ENCODE assay signal across 12 cellular contexts in genomic region chr18:54880706-54881105, GRCh38. TPM values are rescaled to one million over a fixed set of nuclear protein-coding genes. Genes with fewer than 3 reads are reported as not detected.
DNase-seq lines count a peak whose midpoint lies in the region; ATAC-seq, FAIRE-seq and TF ChIP-seq lines count a peak whose summit lies in the region.
"Had no signal": no experiment of that assay in that cellular context is flagged by ENCODE, and none has a peak within 500 bp of the region (broad histone marks: within the 10 kb centered on the region; RNA-seq: fewer than 3 reads in every experiment).

No MANE protein-coding gene starts in this region.

- H2AFZ ChIP-seq in ACC112 (ENCODE audit: low read length, unreplicated experiment) (no peak overlapping the region), keratinocyte (ENCODE audit: control insufficient read depth, low read length) (no peak overlapping the region)

- dilution Hi-C loops in keratinocyte (cut with MboI; ENCODE audit: extremely low pct_ligation_motif_present, low sequenced_read_pairs) = no loop called here

- H3K27me3 ChIP-seq in ACC112 (ENCODE audit: insufficient read depth, low read length) = no peaks in the 10 kb centered on the region
- H3K27me3 ChIP-seq in body of pancreas = no peaks in the 10 kb centered on the region
- no peaks in the 10 kb centered on the region for H3K27me3 ChIP-seq in keratinocyte (ENCODE audit: control insufficient read depth, extremely low read depth, insufficient read depth, low read length)
- H3K27me3 ChIP-seq: upper lobe of left lung had no signal

- intact Hi-C loops in body of pancreas (cut with DNase I) (no loop called here), sciatic nerve (cut with DNase I) (no loop called here)

- TF ChIP-seq POLR2A in body of pancreas (IDR thresholded peaks at IDR 0.05) = no peak

- FAIRE-seq in keratinocyte (lab: Jason Lieb, UNC) = peak; percentile 90

- no peaks in the 10 kb centered on the region for H4K20me1 ChIP-seq in keratinocyte (ENCODE audit: control insufficient read depth, extremely low read depth, insufficient read depth, low read length)

- H3K9me1 ChIP-seq in keratinocyte (ENCODE audit: control insufficient read depth, extremely low read depth, insufficient read depth, low read length) = no peaks in the 10 kb centered on the region

- no peaks in the 10 kb centered on the region for H3K9me3 Mint-ChIP-seq in stimulated activated naive CD8-positive, alpha-beta T cell treated with anti-CD3 and anti-CD28 coated beads, Interleukin-15, amount 100 ng/mL, for 72 hours

- H3K36me3 ChIP-seq in ACC112 (ENCODE audit: insufficient read depth, low read length) (peaks cover 40% of the 10 kb centered on the region), body of pancreas (replicated peaks in 1 of 2; ENCODE audit: insufficient read depth in 1 of 2, low read depth in 2 of 2) (no peaks in the 10 kb centered on the region), keratinocyte (ENCODE audit: control insufficient read depth in 2 of 2, extremely low read depth in 1 of 2, insufficient read depth in 2 of 2, low read length in 2 of 2) (peaks cover 0 to 2% of the 10 kb centered on the region in 2 experiments)
- H3K36me3 ChIP-seq: upper lobe of left lung had no signal

- ATAC-seq in body of pancreas = peak; percentile 21
- no peak for ATAC-seq in sciatic nerve
- no peak for ATAC-seq in stimulated activated naive CD8-positive, alpha-beta T cell treated with anti-CD3 and anti-CD28 coated beads, Interleukin-15, amount 100 ng/mL, for 72 hours

- H3K4me1 ChIP-seq in ACC112 (ENCODE audit: control insufficient read depth, insufficient read depth, low read length, unreplicated experiment) = peaks cover 13% of the 10 kb centered on the region
- H3K4me1 ChIP-seq in body of pancreas = peaks cover 4% of the 10 kb centered on the region
- H3K4me1 ChIP-seq in keratinocyte (ENCODE audit: control insufficient read depth, extremely low read depth, insufficient read depth, low read length) = peaks cover 16% of the 10 kb centered on the region

- no peaks in the 10 kb centered on the region for H3K27me3 Mint-ChIP-seq in stimulated activated naive CD8-positive, alpha-beta T cell treated with anti-CD3 and anti-CD28 coated beads, Interleukin-15, amount 100 ng/mL, for 72 hours

- no peaks in the 10 kb centered on the region for H3K79me2 ChIP-seq in ACC112 (ENCODE audit: control insufficient read depth, insufficient read depth, low read length, unreplicated experiment)
- no peaks in the 10 kb centered on the region for H3K79me2 ChIP-seq in keratinocyte (ENCODE audit: control insufficient read depth, insufficient read depth, low read length)

- H3K4me3 Mint-ChIP-seq in stimulated activated naive CD8-positive, alpha-beta T cell treated with anti-CD3 and anti-CD28 coated beads, Interleukin-15, amount 100 ng/mL, for 72 hours = no peak overlapping the region

- 90 to 95% methylated on average over 1 of the region's 1 CpG for WGBS in body of pancreas, 2 donors

- H3K9me3 ChIP-seq in body of pancreas = no peaks in the 10 kb centered on the region
- no peaks in the 10 kb centered on the region for H3K9me3 ChIP-seq in keratinocyte (ENCODE audit: control insufficient read depth, low read depth, low read length)
- H3K9me3 ChIP-seq: upper lobe of left lung had no signal

- TF ChIP-seq CTCF in body of pancreas (IDR thresholded peaks at IDR 0.05) (no peak), keratinocyte (optimal IDR thresholded peaks at IDR 0.05 in 1 of 3, IDR thresholded peaks at IDR 0.05 in 1 of 3, conservative IDR thresholded peaks at IDR 0.05 in 1 of 3; ENCODE audit: extremely low read depth in 1 of 3, insufficient read depth in 2 of 3, low read length in 3 of 3) (no peak)

- no peaks in the 10 kb centered on the region for H3K4me1 Mint-ChIP-seq in stimulated activated naive CD8-positive, alpha-beta T cell treated with anti-CD3 and anti-CD28 coated beads, Interleukin-15, amount 100 ng/mL, for 72 hours

- H3K27ac ChIP-seq in ACC112 (ENCODE audit: low read depth, low read length) = peak overlapping the region; percentile 22; the same call in 1 of the 2 replicates
- no peak overlapping the region for H3K27ac ChIP-seq in body of pancreas
- peak overlapping the region; percentile 65 for H3K27ac ChIP-seq in keratinocyte (ENCODE audit: control insufficient read depth, insufficient read depth, low read length)
- H3K27ac ChIP-seq: upper lobe of left lung had no signal

- peak overlapping the region; percentile 34 for H3K4me2 ChIP-seq in keratinocyte (ENCODE audit: control insufficient read depth, extremely low read depth, insufficient read depth, low read depth, low read length)

- H3K27ac Mint-ChIP-seq in stimulated activated naive CD8-positive, alpha-beta T cell treated with anti-CD3 and anti-CD28 coated beads, Interleukin-15, amount 100 ng/mL, for 72 hours = no peak overlapping the region

- no peak overlapping the region for H3K4me3 ChIP-seq in ACC112 (ENCODE audit: low read depth, low read length)
- H3K4me3 ChIP-seq in body of pancreas = no peak overlapping the region
- no peak overlapping the region for H3K4me3 ChIP-seq in keratinocyte (ENCODE audit: control insufficient read depth in 2 of 3, extremely low read depth in 1 of 3, insufficient read depth in 2 of 3, low read depth in 1 of 3, low read length in 3 of 3)
- H3K4me3 ChIP-seq: upper lobe of left lung had no signal

- DNase-seq in HT1080 (ENCODE audit: low read depth) = peak; percentile 72
- DNase-seq in body of pancreas = no peak
- peak; percentile 68 for DNase-seq in keratinocyte (ENCODE audit: low read depth, low spot score)
- no peak for DNase-seq in NCI-H2081 treated with DMSO at 0.1 percent for 48 hours (lab: John Stamatoyannopoulos, UW)
- no peak for DNase-seq in NCI-H1694 (lab: John Stamatoyannopoulos, UW)
- no peak for DNase-seq in sciatic nerve (ENCODE audit: low spot score)
- no peak for DNase-seq in stimulated activated naive CD8-positive, alpha-beta T cell treated with anti-CD3 and anti-CD28 coated beads, Interleukin-15, amount 100 ng/mL, for 72 hours
- DNase-seq: AML-193; DMS79; effector CD4-positive, alpha-beta T cell; upper lobe of left lung had no signal

- H3K9ac ChIP-seq in keratinocyte (ENCODE audit: control insufficient read depth, extremely low read depth, insufficient read depth, low read length) = no peak overlapping the region

RNA-seq across cellular contexts. Expression of gene RAB27B, which starts 52.4 kb away (rescaled TPM):
- 27.7 and 27.8 TPM in 2 replicates for total RNA-seq in HT1080 (2014; rRNA removed; shearing (Covaris generic))
- 7.1 and 9.9 TPM in 2 replicates for polyA plus RNA-seq in HT1080 (2015; cell fraction: cytosol; rRNA removed)
- polyA plus RNA-seq in HT1080 (2015; cell fraction: nucleus; rRNA removed) = 8.9 and 9.2 TPM in 2 replicates
- total RNA-seq in body of pancreas = 10 to 100 TPM in 1 of 2 donors, under 1 TPM in 1; 0.66 to 10.1 TPM
- 1.3 to 4.2 TPM (median 4.0 TPM) in 3 replicates for polyA plus RNA-seq in keratinocyte
- 20.7 TPM for polyA plus RNA-seq in keratinocyte (2011; ENCODE audit: low read depth)
- 2.2 and 3.5 TPM in 2 replicates for polyA plus RNA-seq in keratinocyte (2011; cell fraction: cytosol; rRNA removed)
- 2.2 and 3.0 TPM in 2 replicates for polyA plus RNA-seq in keratinocyte (2011; cell fraction: nucleus; rRNA removed)
- 4.1 and 11.9 TPM in 2 replicates for polyA plus RNA-seq in keratinocyte (2012; ENCODE audit: low replicate concordance)
- polyA minus RNA-seq in keratinocyte = 1.9 to 7.5 TPM (median 7.0 TPM) in 3 replicates
- 4.8 TPM for polyA minus RNA-seq in keratinocyte (2011; cell fraction: cytosol; rRNA and poly(A)+ RNA removed)
- polyA minus RNA-seq in keratinocyte (2011; cell fraction: nucleus; rRNA and poly(A)+ RNA removed) = 3.5 and 4.1 TPM in 2 replicates
- 0.62 TPM for total RNA-seq in sciatic nerve

Comparison
In these comparisons a context has a peak if more than half of its experiments do, and no peak if none do; other contexts are left out.
1. H3K27ac ChIP-seq: peak in ACC112 (single experiment) and keratinocyte (single experiment); none in body of pancreas (0 of 4).
2. DNase-seq: peak in HT1080 (single experiment) and keratinocyte (single experiment); none in body of pancreas (0 of 4), NCI-H2081 treated with DMSO at 0.1 percent for 48 hours (single experiment), NCI-H1694 (single experiment), sciatic nerve (single experiment) and stimulated activated naive CD8-positive, alpha-beta T cell treated with anti-CD3 and anti-CD28 coated beads, Interleukin-15, amount 100 ng/mL, for 72 hours (0 of 2).